ENCODE assay signal across 16 cellular contexts in the genomic region with DNA sequence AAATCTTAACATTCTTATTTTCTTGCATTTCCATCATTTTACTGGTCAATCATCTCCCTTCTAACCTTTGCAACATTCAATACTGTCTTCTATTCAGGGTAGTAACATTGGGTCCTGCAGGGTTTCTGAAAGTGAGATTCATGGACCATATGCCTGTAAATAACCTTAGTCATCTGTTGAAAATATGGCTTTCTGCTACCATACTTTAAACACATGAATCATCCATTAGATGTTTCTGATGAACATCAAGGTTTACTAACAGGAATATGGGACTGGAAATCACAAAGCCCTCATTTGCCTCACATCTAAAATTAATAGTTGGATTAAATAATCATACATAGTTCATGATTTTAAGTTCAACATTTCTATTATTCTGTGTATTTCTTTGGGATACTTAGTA.
"Had no signal": no experiment of that assay in that cellular context is flagged by ENCODE, and none has a peak within 500 bp of the region (broad histone marks: within the 10 kb centered on the region; RNA-seq: fewer than 3 reads in every experiment).

No MANE protein-coding gene starts in this region.

- H3K36me3 Mint-ChIP-seq: activated naive CD4-positive, alpha-beta T cell treated with anti-CD3 and anti-CD28 coated beads, Interleukin-2, amount 50 U/mL, for 24 hours; naive thymus-derived CD4-positive, alpha-beta T cell had no signal

- ATAC-seq: naive thymus-derived CD4-positive, alpha-beta T cell; stimulated activated naive CD8-positive, alpha-beta T cell treated with anti-CD3 and anti-CD28 coated beads, Interleukin-15, amount 100 ng/mL, for 72 hours had no signal

- H3K27ac Mint-ChIP-seq: activated naive CD4-positive, alpha-beta T cell treated with anti-CD3 and anti-CD28 coated beads, Interleukin-2, amount 50 U/mL, for 24 hours; activated T-cell treated with anti-CD3 and anti-CD28 coated beads, Interleukin-2, amount 50 U/mL, for 72 hours; naive thymus-derived CD4-positive, alpha-beta T cell; stimulated activated naive CD8-positive, alpha-beta T cell treated with anti-CD3 and anti-CD28 coated beads, Interleukin-15, amount 100 ng/mL, for 72 hours had no signal

- H3K36me3 ChIP-seq: ascending aorta, pancreas, right lobe of liver, vagina had no signal

- H3K9me3 Mint-ChIP-seq: activated naive CD4-positive, alpha-beta T cell treated with anti-CD3 and anti-CD28 coated beads, Interleukin-2, amount 50 U/mL, for 24 hours; activated T-cell treated with anti-CD3 and anti-CD28 coated beads, Interleukin-2, amount 50 U/mL, for 72 hours; stimulated activated naive CD8-positive, alpha-beta T cell treated with anti-CD3 and anti-CD28 coated beads, Interleukin-15, amount 100 ng/mL, for 72 hours had no signal

- DNase-seq: activated CD4-positive, alpha-beta T cell treated with anti-CD3 and anti-CD28 coated beads, Interleukin-2, amount 50 U/mL, for 1 hour; activated effector memory CD4-positive, alpha-beta T cell treated with anti-CD3 and anti-CD28 coated beads, Interleukin-2, amount 50 U/mL, for 16 hours; activated T-cell treated with anti-CD3 and anti-CD28 coated beads, Interleukin-2, amount 50 U/mL, for 72 hours; cortex of kidney; mesendoderm; naive thymus-derived CD4-positive, alpha-beta T cell; pancreas; right lobe of liver; stimulated activated CD4-positive, alpha-beta T cell treated with anti-CD3 and anti-CD28 coated beads, Interleukin-4, amount 100 ng/mL, for 1 hour; stimulated activated naive CD8-positive, alpha-beta T cell treated with anti-CD3 and anti-CD28 coated beads, Interleukin-15, amount 100 ng/mL, for 72 hours; T-helper 9 cell; trophoblast cell had no signal

- H3K4me3 Mint-ChIP-seq: activated naive CD4-positive, alpha-beta T cell treated with anti-CD3 and anti-CD28 coated beads, Interleukin-2, amount 50 U/mL, for 24 hours; activated T-cell treated with anti-CD3 and anti-CD28 coated beads, Interleukin-2, amount 50 U/mL, for 72 hours; naive thymus-derived CD4-positive, alpha-beta T cell; stimulated activated naive CD8-positive, alpha-beta T cell treated with anti-CD3 and anti-CD28 coated beads, Interleukin-15, amount 100 ng/mL, for 72 hours had no signal

- H3K9me3 ChIP-seq: ascending aorta, pancreas, right lobe of liver, vagina had no signal

- H3K4me1 Mint-ChIP-seq: activated naive CD4-positive, alpha-beta T cell treated with anti-CD3 and anti-CD28 coated beads, Interleukin-2, amount 50 U/mL, for 24 hours; naive thymus-derived CD4-positive, alpha-beta T cell; stimulated activated naive CD8-positive, alpha-beta T cell treated with anti-CD3 and anti-CD28 coated beads, Interleukin-15, amount 100 ng/mL, for 72 hours had no signal

- H3K4me1 ChIP-seq: ascending aorta, pancreas, right lobe of liver had no signal

- H3K27ac ChIP-seq: ascending aorta, pancreas, right lobe of liver, vagina had no signal

- H3K4me3 ChIP-seq: ascending aorta, pancreas, right lobe of liver, smooth muscle cell, vagina had no signal

- H3K4me2 ChIP-seq: smooth muscle cell had no signal

- H3K27me3 ChIP-seq: ascending aorta, pancreas, right lobe of liver, vagina had no signal

- H3K27me3 Mint-ChIP-seq: activated naive CD4-positive, alpha-beta T cell treated with anti-CD3 and anti-CD28 coated beads, Interleukin-2, amount 50 U/mL, for 24 hours; naive thymus-derived CD4-positive, alpha-beta T cell; stimulated activated naive CD8-positive, alpha-beta T cell treated with anti-CD3 and anti-CD28 coated beads, Interleukin-15, amount 100 ng/mL, for 72 hours had no signal
